10 cellular contexts compared by ENCODE assay signal in genomic region chr17:50920891-50921595, GRCh38. TPM values are rescaled to one million over a fixed set of nuclear protein-coding genes. Genes with fewer than 3 reads are reported as not detected.
A peak's percentile ranks its signal among the peaks of the same experiment; 100 is the strongest.
DNase-seq lines count a peak whose midpoint lies in the region; ATAC-seq, FAIRE-seq and TF ChIP-seq lines count a peak whose summit lies in the region.
"Had no signal": no experiment of that assay in that cellular context is flagged by ENCODE, and none has a peak within 500 bp of the region (broad histone marks: within the 10 kb centered on the region; RNA-seq: fewer than 3 reads in every experiment).

No MANE protein-coding gene starts in this region.

- 73 to 79% methylated on average over 16 of the region's 16 CpGs for WGBS in heart right ventricle, 2 donors
- 86% methylated on average over 6 of the region's 16 CpGs for WGBS in right lobe of liver (ENCODE audit: insufficient coverage, low coverage, low lambda C conversion rate, missing lambda C conversion rate)

- H3K9ac ChIP-seq in astrocyte (ENCODE audit: low read length) = no peak overlapping the region
- H3K9ac ChIP-seq: parathyroid adenoma had no signal

- H3K4me1 Mint-ChIP-seq in astrocyte (ENCODE audit: low read depth, unreplicated experiment) = peaks cover 13% of the 10 kb centered on the region
- H3K4me1 Mint-ChIP-seq in type B pancreatic cell (ENCODE audit: unreplicated experiment) = peaks cover 34% of the 10 kb centered on the region

- H3K27ac Mint-ChIP-seq in astrocyte (ENCODE audit: unreplicated experiment) (no peak overlapping the region), type B pancreatic cell (peak overlapping the region; percentile 84)

- no peak overlapping the region for H3K4me2 ChIP-seq in astrocyte (ENCODE audit: low read length)

- H3K9me3 Mint-ChIP-seq in astrocyte (ENCODE audit: unreplicated experiment) (peaks cover 2% of the 10 kb centered on the region), type B pancreatic cell (no peaks in the 10 kb centered on the region)

- FAIRE-seq in astrocyte (lab: Jason Lieb, UNC) = no peak

- H3K9me3 ChIP-seq in heart right ventricle (no peaks in the 10 kb centered on the region), astrocyte (ENCODE audit: insufficient read depth, low read depth, low read length) (no peaks in the 10 kb centered on the region), right lobe of liver (no peaks in the 10 kb centered on the region)

- no peaks in the 10 kb centered on the region for H4K20me1 ChIP-seq in astrocyte (ENCODE audit: insufficient read depth, low read length)

- DNase-seq in heart right ventricle (no peak), left cardiac atrium (no peak), astrocyte (ENCODE audit: low read depth) (no peak), right lobe of liver (peak in 2 of 3 donors; percentile 15 to 64), type B pancreatic cell (ENCODE audit: extremely low spot score, unreplicated experiment) (no peak), OCI-M2 (lab: John Stamatoyannopoulos, UW; ENCODE audit: unreplicated experiment) (no peak), NCI-H510A treated with DMSO at 0.1 percent for 48 hours (lab: John Stamatoyannopoulos, UW) (no peak)
- DNase-seq in activated T-cell treated with anti-CD3 and anti-CD28 coated beads, Interleukin-2, amount 50 U/mL, for 1 hour = no peak
- DNase-seq: effector CD8-positive, alpha-beta T cell had no signal

- peak overlapping the region in 6 of 10 donors; percentile 31 to 89 (median 85) for H3K27ac ChIP-seq in heart right ventricle
- H3K27ac ChIP-seq in astrocyte (ENCODE audit: low read depth, low read length) = no peak overlapping the region
- peak overlapping the region in 1 of 3 donors; percentile 54 for H3K27ac ChIP-seq in right lobe of liver

- intact Hi-C loops in heart right ventricle (cut with DNase I) (no loop called here), left cardiac atrium (cut with DNase I) (no loop called here), right lobe of liver (cut with DNase I) (no loop called here)

- H3K79me2 ChIP-seq in astrocyte (ENCODE audit: insufficient read depth, low read length) = no peaks in the 10 kb centered on the region

- no peak for ATAC-seq in heart right ventricle
- no peak for ATAC-seq in left cardiac atrium
- ATAC-seq in right lobe of liver = no peak

- no peak for TF ChIP-seq POLR2A in right lobe of liver (IDR thresholded peaks at IDR 0.05)

- H3K36me3 ChIP-seq in heart right ventricle (no peaks in the 10 kb centered on the region), astrocyte (ENCODE audit: insufficient read depth, low read length) (no peaks in the 10 kb centered on the region), right lobe of liver (no peaks in the 10 kb centered on the region)

- H3K36me3 Mint-ChIP-seq in astrocyte (ENCODE audit: low read depth, unreplicated experiment) (no peaks in the 10 kb centered on the region), type B pancreatic cell (no peaks in the 10 kb centered on the region)

- TF ChIP-seq CTCF in heart right ventricle (IDR thresholded peaks at IDR 0.05) = no peak
- no peak for TF ChIP-seq CTCF in astrocyte (IDR thresholded peaks at IDR 0.05; ENCODE audit: insufficient read depth, low read depth, low read length)
- no peak for TF ChIP-seq CTCF in right lobe of liver (IDR thresholded peaks at IDR 0.05)
- TF ChIP-seq CTCF in type B pancreatic cell (conservative IDR thresholded peaks at IDR 0.05) = no peak

- peaks cover 18% of the 10 kb centered on the region for H3K27me3 Mint-ChIP-seq in astrocyte (ENCODE audit: low read depth, unreplicated experiment)
- H3K27me3 Mint-ChIP-seq in type B pancreatic cell = no peaks in the 10 kb centered on the region

- H3K4me1 ChIP-seq in heart right ventricle (peaks cover 31 to 72% (median 54%) of the 10 kb centered on the region in 9 donors), astrocyte (ENCODE audit: insufficient read depth, low read length) (peaks cover 12% of the 10 kb centered on the region), right lobe of liver (peaks cover 0 to 60% (median 15%) of the 10 kb centered on the region in 4 donors)

- H3K4me3 Mint-ChIP-seq in astrocyte (ENCODE audit: unreplicated experiment) = peak overlapping the region; percentile 56
- peak overlapping the region; percentile 44 for H3K4me3 Mint-ChIP-seq in type B pancreatic cell

- H3K4me3 ChIP-seq in heart right ventricle (no peak overlapping the region), astrocyte (ENCODE audit: insufficient read depth, low read depth, low read length) (no peak overlapping the region), right lobe of liver (no peak overlapping the region)

- H2AFZ ChIP-seq in astrocyte (ENCODE audit: low read depth, low read length) = no peak overlapping the region
- H2AFZ ChIP-seq: parathyroid adenoma had no signal

- no peaks in the 10 kb centered on the region for H3K27me3 ChIP-seq in heart right ventricle
- H3K27me3 ChIP-seq in astrocyte (ENCODE audit: insufficient read depth, low read length) = no peaks in the 10 kb centered on the region
- no peaks in the 10 kb centered on the region for H3K27me3 ChIP-seq in right lobe of liver

RNA-seq across cellular contexts. Expression of gene TOB1, which starts 54.9 kb away (rescaled TPM):
- total RNA-seq in heart right ventricle (100 to 1,000 TPM in 6 of 10 donors, 10 to 100 TPM in 4; 54.7 to 134 (median 106) TPM), left cardiac atrium (10 to 100 TPM; 57.9 to 63.2 TPM), astrocyte (59.1 and 71.6 TPM in 2 replicates), right lobe of liver (100 to 1,000 TPM in 3 of 6 experiments, 10 to 100 TPM in 3; 36.2 to 222 (median 82.1) TPM), type B pancreatic cell (ENCODE audit: low replicate concordance) (54.9 and 113 TPM in 2 replicates)
- 10 to 100 TPM; 15.6 to 31.7 TPM for polyA plus RNA-seq in heart right ventricle

Comparison
In these comparisons a context has a peak if more than half of its experiments do, and no peak if none do; other contexts are left out.
1. DNase-seq: peak in right lobe of liver (2 of 3); none in heart right ventricle (0 of 2), left cardiac atrium (single experiment), astrocyte (single experiment), type B pancreatic cell (single experiment), OCI-M2 (single experiment), activated T-cell treated with anti-CD3 and anti-CD28 coated beads, Interleukin-2, amount 50 U/mL, for 1 hour (single experiment) and NCI-H510A treated with DMSO at 0.1 percent for 48 hours (single experiment).